ENCODE assay signal across 10 cellular contexts in genomic region chr6:161079566-161080262, GRCh38.
DNase-seq lines count a peak whose midpoint lies in the region; ATAC-seq and TF ChIP-seq lines count a peak whose summit lies in the region.
"Had no signal": no experiment of that assay in that cellular context is flagged by ENCODE, and none has a peak within 500 bp of the region (broad histone marks: within the 10 kb centered on the region; RNA-seq: fewer than 3 reads in every experiment).

No MANE protein-coding gene starts in this region.

- H3K4me1 ChIP-seq in breast epithelium: no peaks in the 10 kb centered on the region
- H3K4me1 ChIP-seq in lower lobe of right lung: no peaks in the 10 kb centered on the region

- H3K9me3 ChIP-seq in breast epithelium (no peaks in the 10 kb centered on the region), lower lobe of right lung (no peaks in the 10 kb centered on the region)
- H3K9me3 ChIP-seq: BLaER1 had no signal

- H3K36me3 ChIP-seq in breast epithelium (no peaks in the 10 kb centered on the region), lower lobe of right lung (peaks cover 83% of the 10 kb centered on the region)

- peak overlapping the region; percentile 13 for H3K27ac Mint-ChIP-seq in MCF 10A (ENCODE audit: low read depth, unreplicated experiment)
- H3K27ac Mint-ChIP-seq in activated naive CD4-positive, alpha-beta T cell treated with anti-CD3 and anti-CD28 coated beads for 36 hours: peak overlapping the region; percentile 33
- H3K27ac Mint-ChIP-seq: dendritic cell treated with granulocyte-macrophage colony-stimulating factor and Interleukin-4, amounts not matched to agents 40 ng/mL and 50 ng/mL, for 4 days had no signal

- H3K4me3 ChIP-seq in breast epithelium (no peak overlapping the region), lower lobe of right lung (no peak overlapping the region)
- H3K4me3 ChIP-seq: BLaER1 had no signal

- CTCF ChIA-PET in MCF 10A (lab: Yijun Ruan, JAX): interaction anchor here (0.5 to 1.2 kb wide), 2 partner anchors 33 to 329 kb away, joined by 3 to 4 read pairs; no protein-coding TSS in a partner anchor
- CTCF ChIA-PET in activated naive CD4-positive, alpha-beta T cell treated with anti-CD3 and anti-CD28 coated beads for 36 hours (lab: Charles Lee): no interaction called here

- H3K4me1 Mint-ChIP-seq in MCF 10A (ENCODE audit: insufficient read depth, unreplicated experiment): peaks cover 10% of the 10 kb centered on the region
- H3K4me1 Mint-ChIP-seq in activated naive CD4-positive, alpha-beta T cell treated with anti-CD3 and anti-CD28 coated beads for 36 hours (ENCODE audit: low read depth): peaks cover 12% of the 10 kb centered on the region

- TF ChIP-seq CTCF in MCF 10A (IDR thresholded peaks at IDR 0.05; ENCODE audit: unreplicated experiment): no peak
- TF ChIP-seq CTCF in breast epithelium (IDR thresholded peaks at IDR 0.05): no peak
- no peak for TF ChIP-seq CTCF in lower lobe of right lung (IDR thresholded peaks at IDR 0.05)

- no peaks in the 10 kb centered on the region for H3K9me3 Mint-ChIP-seq in MCF 10A (ENCODE audit: unreplicated experiment)
- no peaks in the 10 kb centered on the region for H3K9me3 Mint-ChIP-seq in activated naive CD4-positive, alpha-beta T cell treated with anti-CD3 and anti-CD28 coated beads for 36 hours
- H3K9me3 Mint-ChIP-seq: dendritic cell treated with granulocyte-macrophage colony-stimulating factor and Interleukin-4, amounts not matched to agents 40 ng/mL and 50 ng/mL, for 4 days had no signal

- intact Hi-C loops in MCF 10A (cut with micrococcal nuclease) (no loop called here), breast epithelium (cut with DNase I; ENCODE audit: low total_unique reads) (no loop called here), lower lobe of right lung (cut with DNase I) (no loop called here)
- intact Hi-C loops in activated naive CD4-positive, alpha-beta T cell treated with anti-CD3 and anti-CD28 coated beads for 36 hours (cut with micrococcal nuclease): no loop called here

- DNase-seq in MCF 10A (ENCODE audit: unreplicated experiment) (peak; percentile 54), breast epithelium (ENCODE audit: low spot score in 2 of 2) (no peak), myocyte (ENCODE audit: low read depth) (peak; percentile 32), superior temporal gyrus (ENCODE audit: extremely low spot score) (peak; percentile 36), lower lobe of right lung (no peak)
- DNase-seq in activated naive CD4-positive, alpha-beta T cell treated with anti-CD3 and anti-CD28 coated beads for 36 hours: peak; percentile 52

- no peak overlapping the region for H3K4me3 Mint-ChIP-seq in MCF 10A (ENCODE audit: unreplicated experiment)
- H3K4me3 Mint-ChIP-seq in activated naive CD4-positive, alpha-beta T cell treated with anti-CD3 and anti-CD28 coated beads for 36 hours: no peak overlapping the region
- H3K4me3 Mint-ChIP-seq: dendritic cell treated with granulocyte-macrophage colony-stimulating factor and Interleukin-4, amounts not matched to agents 40 ng/mL and 50 ng/mL, for 4 days had no signal

- ATAC-seq in GM18517 (IDR thresholded peaks at IDR 0.05; ENCODE audit: unreplicated experiment): no peak
- no peak for ATAC-seq in HG02678 (IDR thresholded peaks at IDR 0.05; ENCODE audit: unreplicated experiment)
- ATAC-seq in lower lobe of right lung: no peak

- TF ChIP-seq POLR2A in breast epithelium (IDR thresholded peaks at IDR 0.05): no peak

- H3K27ac ChIP-seq in breast epithelium (peak overlapping the region in 1 of 2 donors; percentile 34), lower lobe of right lung (no peak overlapping the region)
- H3K27ac ChIP-seq: BLaER1 had no signal

- H3K27me3 Mint-ChIP-seq in MCF 10A (ENCODE audit: insufficient read depth, unreplicated experiment): no peaks in the 10 kb centered on the region
- H3K27me3 Mint-ChIP-seq in activated naive CD4-positive, alpha-beta T cell treated with anti-CD3 and anti-CD28 coated beads for 36 hours (ENCODE audit: low read depth): no peaks in the 10 kb centered on the region
- H3K27me3 Mint-ChIP-seq: dendritic cell treated with granulocyte-macrophage colony-stimulating factor and Interleukin-4, amounts not matched to agents 40 ng/mL and 50 ng/mL, for 4 days had no signal

- no TSS peak for BruUV-seq in MCF 10A (replicated peaks; lab: Mats Ljungman, UMichigan)

- H3K36me3 Mint-ChIP-seq in MCF 10A (ENCODE audit: insufficient read depth, unreplicated experiment): no peaks in the 10 kb centered on the region
- H3K36me3 Mint-ChIP-seq in activated naive CD4-positive, alpha-beta T cell treated with anti-CD3 and anti-CD28 coated beads for 36 hours (ENCODE audit: low read depth): peaks cover 18% of the 10 kb centered on the region

- H3K27me3 ChIP-seq in breast epithelium (no peaks in the 10 kb centered on the region), lower lobe of right lung (ENCODE audit: low read depth) (no peaks in the 10 kb centered on the region)
- H3K27me3 ChIP-seq: BLaER1 had no signal

- POLR2A ChIA-PET in MCF 10A (lab: Yijun Ruan, JAX): no interaction called here

Comparison
In these comparisons a context has a peak if more than half of its experiments do, and no peak if none do; other contexts are left out.
1. DNase-seq: peak in MCF 10A (single experiment), activated naive CD4-positive, alpha-beta T cell treated with anti-CD3 and anti-CD28 coated beads for 36 hours (single experiment), myocyte (single experiment) and superior temporal gyrus (single experiment); none in breast epithelium (0 of 2) and lower lobe of right lung (single experiment).